1 cellular context compared by ENCODE assay signal in genomic region chr11:57335343-57336110, GRCh38.
TF ChIP-seq lines count a peak whose summit lies in the region.

SSRP1 (minus strand) TSS chr11:57335892; CDS start chr11:57335121, 771 bp downstream.

TF ChIP-seq in GM12878, 131 proteins besides CTCF, POLR2A, EP300 and RAD21 (continued from another document and continues in another):
- TF ChIP-seq CREM (IDR thresholded peaks at IDR 0.05; ENCODE audit: low read depth) (peak; percentile 75), JUNB (IDR thresholded peaks at IDR 0.05) (no peak), ZBED1 (IDR thresholded peaks at IDR 0.05; ENCODE audit: borderline replicate concordance) (0 out of 2 replicates have a peak, but pooled peaks have one; percentile 28), BHLHE40 (IDR thresholded peaks at IDR 0.05; ENCODE audit: borderline replicate concordance in 1 of 2, low read depth in 2 of 2, low read length in 1 of 2) (peak; percentile 82 to 86), ELK1 (IDR thresholded peaks at IDR 0.05; ENCODE audit: low read depth, low read length) (peak; percentile 84), PAX8 (IDR thresholded peaks at IDR 0.05) (no peak), ATF3 (IDR thresholded peaks at IDR 0.05; ENCODE audit: borderline replicate concordance, extremely low read depth, low read depth, low read length) (no peak), PBX3 (IDR thresholded peaks at IDR 0.05; ENCODE audit: insufficient replicate concordance, low read depth, low read length) (no peak), SMARCA5 (IDR thresholded peaks at IDR 0.05) (no peak), BCL11A (IDR thresholded peaks at IDR 0.05; ENCODE audit: low read depth, low read length) (no peak), ZBTB40 (IDR thresholded peaks at IDR 0.05; ENCODE audit: borderline replicate concordance) (peak; percentile 73; the same call in 1 of the 2 replicates), SIX5 (IDR thresholded peaks at IDR 0.05; ENCODE audit: low read depth, low read length, severe bottlenecking) (peak; percentile 46), STAT3 (IDR thresholded peaks at IDR 0.05; ENCODE audit: low read depth, low read length) (no peak), POLR2AphosphoS2 (IDR thresholded peaks at IDR 0.05; ENCODE audit: low read depth, low read length) (peak; percentile 54), CEBPZ (IDR thresholded peaks at IDR 0.05; ENCODE audit: low read depth, low read length) (no peak), EGR1 (IDR thresholded peaks at IDR 0.05; ENCODE audit: borderline replicate concordance in 1 of 2, low read depth in 2 of 2, low read length in 2 of 2) (peak in 1 of 2 experiments; percentile 84; a peak in 2 of 3 replicates), E4F1 (IDR thresholded peaks at IDR 0.05; ENCODE audit: borderline replicate concordance, partially characterized antibody) (no peak), MYB (IDR thresholded peaks at IDR 0.05; ENCODE audit: borderline replicate concordance, low read depth, low read length) (no peak), POLR2AphosphoS5 (IDR thresholded peaks at IDR 0.05; ENCODE audit: low read length) (peak; percentile 80), TCF3 (IDR thresholded peaks at IDR 0.05; ENCODE audit: borderline replicate concordance, insufficient read depth, low read depth, low read length) (no peak), RCOR1 (conservative IDR thresholded peaks at IDR 0.05; ENCODE audit: low read depth, low read length) (0 out of 2 replicates have a peak, but pooled peaks have one; percentile 10), CREB1 (IDR thresholded peaks at IDR 0.05; ENCODE audit: low read depth) (peak; percentile 81), CHD1 (IDR thresholded peaks at IDR 0.05; ENCODE audit: low read depth, low read length) (peak; percentile 94), SREBF2 (IDR thresholded peaks at IDR 0.05; ENCODE audit: low read length) (no peak), MTA2 (IDR thresholded peaks at IDR 0.05; ENCODE audit: low read depth) (no peak), NKRF (conservative IDR thresholded peaks at IDR 0.05) (peak; percentile 73; the same call in 1 of the 2 replicates), BMI1 (IDR thresholded peaks at IDR 0.05; ENCODE audit: borderline replicate concordance) (peak; percentile 71), BCL3 (IDR thresholded peaks at IDR 0.05; ENCODE audit: borderline replicate concordance, insufficient read depth, low read depth, low read length, poor library complexity, severe bottlenecking) (no peak), ZNF217 (IDR thresholded peaks at IDR 0.05) (no peak), SUPT20H (IDR thresholded peaks at IDR 0.05; ENCODE audit: borderline replicate concordance, control insufficient read depth, low read depth, low read length) (no peak), ZNF592 (IDR thresholded peaks at IDR 0.05) (no peak), HDGF (IDR thresholded peaks at IDR 0.05) (no peak), CHD4 (IDR thresholded peaks at IDR 0.05) (no peak), RFX5 (IDR thresholded peaks at IDR 0.05; ENCODE audit: low read depth, low read length) (0 out of 2 replicates have a peak, but pooled peaks have one; percentile 8), SRF (IDR thresholded peaks at IDR 0.05; ENCODE audit: low read depth in 2 of 2, low read length in 2 of 2) (no peak), ZNF207 (IDR thresholded peaks at IDR 0.05; ENCODE audit: borderline replicate concordance) (no peak), HCFC1 (IDR thresholded peaks at IDR 0.05; ENCODE audit: low read length) (peak; percentile 69), KLF5 (IDR thresholded peaks at IDR 0.05; ENCODE audit: partially characterized antibody) (peak; percentile 45), FOS (IDR thresholded peaks at IDR 0.05; ENCODE audit: borderline replicate concordance, extremely low read depth, insufficient read length) (no peak), POU2F2 (IDR thresholded peaks at IDR 0.05; ENCODE audit: borderline replicate concordance, low read depth, low read length) (peak; percentile 84; the same call in 2 of the 3 replicates)
